In genomic region chr18:32021756-32022564, GRCh38 we compare ENCODE assay signal across 18 cellular contexts. TPM values are rescaled to one million over a fixed set of nuclear protein-coding genes. Genes with fewer than 3 reads are reported as not detected.
DNase-seq lines count a peak whose midpoint lies in the region; ATAC-seq lines count a peak whose summit lies in the region.
"Had no signal": no experiment of that assay in that cellular context is flagged by ENCODE, and none has a peak within 500 bp of the region (broad histone marks: within the 10 kb centered on the region; RNA-seq: fewer than 3 reads in every experiment).

No MANE protein-coding gene starts in this region.

- H3K4me3 Mint-ChIP-seq in activated naive CD4-positive, alpha-beta T cell treated with anti-CD3 and anti-CD28 coated beads, Interleukin-2, amount 50 U/mL, for 24 hours = peak overlapping the region; percentile 40
- H3K4me3 Mint-ChIP-seq in T-helper 17 cell = peak overlapping the region; percentile 82
- peak overlapping the region; percentile 37 to 44 for H3K4me3 Mint-ChIP-seq in stimulated activated naive B cell treated with anti-CD40 and anti-IgM and Interleukin-4, amounts not matched to agents 10 μg/mL and 1 μg/mL and 100 μg/mL, for 72 hours

- H3K27ac Mint-ChIP-seq in activated naive CD4-positive, alpha-beta T cell treated with anti-CD3 and anti-CD28 coated beads, Interleukin-2, amount 50 U/mL, for 24 hours = peak overlapping the region; percentile 39
- peak overlapping the region; percentile 99 for H3K27ac Mint-ChIP-seq in T-helper 17 cell
- no peak overlapping the region for H3K27ac Mint-ChIP-seq in stimulated activated naive B cell treated with anti-CD40 and anti-IgM and Interleukin-4, amounts not matched to agents 10 μg/mL and 1 μg/mL and 100 μg/mL, for 72 hours

- H3K9me3 Mint-ChIP-seq in activated naive CD4-positive, alpha-beta T cell treated with anti-CD3 and anti-CD28 coated beads, Interleukin-2, amount 50 U/mL, for 24 hours = no peaks in the 10 kb centered on the region
- H3K9me3 Mint-ChIP-seq in stimulated activated naive B cell treated with anti-CD40 and anti-IgM and Interleukin-4, amounts not matched to agents 10 μg/mL and 1 μg/mL and 100 μg/mL, for 72 hours = no peaks in the 10 kb centered on the region

- no peak for ATAC-seq in T-helper 17 cell
- no peak for ATAC-seq in stimulated activated naive B cell treated with anti-CD40 and anti-IgM and Interleukin-4, amounts not matched to agents 10 μg/mL and 1 μg/mL and 100 μg/mL, for 72 hours (replicated peaks)
- ATAC-seq: upper lobe of right lung had no signal

- no peaks in the 10 kb centered on the region for H3K27me3 Mint-ChIP-seq in activated naive CD4-positive, alpha-beta T cell treated with anti-CD3 and anti-CD28 coated beads, Interleukin-2, amount 50 U/mL, for 24 hours
- H3K27me3 Mint-ChIP-seq in T-helper 17 cell = no peaks in the 10 kb centered on the region
- H3K27me3 Mint-ChIP-seq in stimulated activated naive B cell treated with anti-CD40 and anti-IgM and Interleukin-4, amounts not matched to agents 10 μg/mL and 1 μg/mL and 100 μg/mL, for 72 hours = no peaks in the 10 kb centered on the region

- H3K4me1 Mint-ChIP-seq in activated naive CD4-positive, alpha-beta T cell treated with anti-CD3 and anti-CD28 coated beads, Interleukin-2, amount 50 U/mL, for 24 hours = peaks cover 71% of the 10 kb centered on the region
- H3K4me1 Mint-ChIP-seq in T-helper 17 cell = peaks cover 49% of the 10 kb centered on the region
- peaks cover 30 to 63% of the 10 kb centered on the region in 2 donors for H3K4me1 Mint-ChIP-seq in stimulated activated naive B cell treated with anti-CD40 and anti-IgM and Interleukin-4, amounts not matched to agents 10 μg/mL and 1 μg/mL and 100 μg/mL, for 72 hours

- peaks cover 4% of the 10 kb centered on the region for H3K36me3 Mint-ChIP-seq in activated naive CD4-positive, alpha-beta T cell treated with anti-CD3 and anti-CD28 coated beads, Interleukin-2, amount 50 U/mL, for 24 hours
- peaks cover 3% of the 10 kb centered on the region for H3K36me3 Mint-ChIP-seq in T-helper 17 cell (ENCODE audit: low read depth)
- peaks cover 13 to 33% of the 10 kb centered on the region in 2 donors for H3K36me3 Mint-ChIP-seq in stimulated activated naive B cell treated with anti-CD40 and anti-IgM and Interleukin-4, amounts not matched to agents 10 μg/mL and 1 μg/mL and 100 μg/mL, for 72 hours

- H3K9me3 ChIP-seq in T-helper 17 cell (ENCODE audit: control insufficient read depth, low read length, poor library complexity, severe bottlenecking) = no peaks in the 10 kb centered on the region
- H3K9me3 ChIP-seq: MG63, neutrophil, Peyer's patch, upper lobe of right lung had no signal

- no peak for DNase-seq in activated naive CD4-positive, alpha-beta T cell treated with anti-CD3 and anti-CD28 coated beads, Interleukin-2, amount 50 U/mL, for 16 hours
- no peak for DNase-seq in T-helper 17 cell
- DNase-seq in globus pallidus (ENCODE audit: low spot score) = peak; percentile 89
- no peak for DNase-seq in stimulated activated naive B cell treated with anti-CD40 and anti-IgM and Interleukin-4, amounts not matched to agents 10 μg/mL and 1 μg/mL and 100 μg/mL, for 72 hours
- DNase-seq in activated gamma-delta T cell treated with Interleukin-2 at 50 U/mL for 16 hours = no peak
- DNase-seq in NCI-H2171 treated with DMSO at 0.1 percent for 48 hours (lab: John Stamatoyannopoulos, UW) = no peak
- no peak for DNase-seq in NCI-H2196 treated with DMSO at 0.1 percent for 48 hours (lab: John Stamatoyannopoulos, UW; ENCODE audit: unreplicated experiment)
- DNase-seq: activated CD4-positive, CD25-positive, alpha-beta regulatory T cell; MG63; NCI-H2029; NCI-H748 treated with DMSO at 0.1 percent for 48 hours; Peyer's patch; stimulated activated CD4-positive, alpha-beta T cell treated with anti-CD3 and anti-CD28 coated beads, Interleukin-2, amount 100 ng/mL, for 48 hours; stimulated activated CD8-positive, alpha-beta memory T cell treated with anti-CD3 and anti-CD28 coated beads, Interleukin-4, amount 100 ng/mL, for 48 hours; SW 1271; upper lobe of right lung had no signal

RNA-seq across cellular contexts. Expression of gene RNF125, which starts 3.3 kb away (rescaled TPM):
- 10 to 100 TPM; 50.6 to 72.6 TPM for total RNA-seq in T-helper 17 cell
